22 cellular contexts compared by ENCODE assay signal in the genomic region with DNA sequence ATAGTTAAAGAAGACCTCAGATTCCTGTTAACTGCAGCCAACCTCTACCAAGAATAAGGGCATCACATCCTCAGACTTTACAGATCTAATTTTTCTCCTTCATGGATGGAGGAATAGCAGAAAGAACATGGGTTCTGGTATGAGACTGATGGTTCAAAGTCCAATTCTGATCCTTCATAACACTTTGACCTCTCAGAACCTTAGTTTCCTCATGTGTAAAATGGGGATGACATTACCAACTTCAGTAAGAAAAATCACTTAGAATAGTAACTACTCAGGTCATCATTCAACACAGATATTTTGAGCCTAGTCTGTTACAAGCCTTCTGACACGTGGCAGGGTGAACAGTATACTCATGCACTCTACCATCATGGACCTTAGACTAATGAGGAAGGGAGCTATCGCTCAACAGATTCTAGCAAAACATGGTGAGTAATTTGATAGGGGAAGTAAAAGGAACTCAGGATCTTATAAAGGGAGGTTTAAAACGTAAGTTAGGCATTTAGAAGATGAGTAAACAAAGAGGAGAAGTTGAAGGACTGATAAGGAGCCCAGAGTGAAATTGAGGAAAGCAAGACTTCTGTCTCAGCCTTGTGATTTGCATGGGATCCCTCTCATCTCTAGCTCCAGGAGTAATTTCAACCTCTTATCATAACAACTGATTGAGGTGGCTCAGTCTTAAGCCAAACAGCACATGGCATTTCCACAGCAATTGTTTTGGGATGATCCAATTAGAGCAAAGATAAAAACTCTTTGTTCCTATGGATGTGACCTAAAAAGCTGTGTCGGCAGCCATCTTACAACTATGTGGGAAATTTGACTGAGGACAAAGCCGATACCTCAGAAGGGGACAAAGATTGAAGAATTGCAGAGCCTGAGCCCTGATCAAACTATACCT.
"Had no signal": no experiment of that assay in that cellular context is flagged by ENCODE, and none has a peak within 500 bp of the region (broad histone marks: within the 10 kb centered on the region; RNA-seq: fewer than 3 reads in every experiment).

No MANE protein-coding gene starts in this region.

- H3K27ac Mint-ChIP-seq: activated CD4-positive, alpha-beta T cell treated with anti-CD3 and anti-CD28 coated beads, Interleukin-2, amount 10 ng/mL, durations not matched to agents 7 days and 5 days; activated CD8-positive, alpha-beta T cell treated with anti-CD3 and anti-CD28 coated beads, Interleukin-2, amount 10 ng/mL, durations not matched to agents 7 days and 5 days; activated naive CD4-positive, alpha-beta T cell treated with anti-CD3 and anti-CD28 coated beads for 36 hours; activated T-cell treated with anti-CD3 and anti-CD28 coated beads, Interleukin-2, amount 50 U/mL, for 24 hours; activated T-helper 2 cell treated with anti-CD3 and anti-CD28 coated beads, Interferon-gamma antibody, Interleukin-2, Interleukin-4, amounts not matched to agents 10 μg/mL and 5 μg/mL and 100 μg/mL, durations not matched to agents 14 hours and 24 hours and 36 hours; naive thymus-derived CD8-positive, alpha-beta T cell; stimulated activated memory B cell treated with anti-CD40 and anti-IgM and Interleukin-4, amounts not matched to agents 10 μg/mL and 1 μg/mL and 100 μg/mL, for 72 hours; T-helper 2 cell treated with Interferon-gamma antibody and Interleukin-4, amounts not matched to agents 5 μg/mL and 100 μg/mL, for 36 hours had no signal

- H3K9ac ChIP-seq: parathyroid adenoma had no signal

- H3K9me3 Mint-ChIP-seq: activated CD4-positive, alpha-beta T cell treated with anti-CD3 and anti-CD28 coated beads, Interleukin-2, amount 10 ng/mL, durations not matched to agents 7 days and 5 days; activated T-helper 2 cell treated with anti-CD3 and anti-CD28 coated beads, Interferon-gamma antibody, Interleukin-2, Interleukin-4, amounts not matched to agents 10 μg/mL and 5 μg/mL and 100 μg/mL, durations not matched to agents 14 hours and 24 hours and 36 hours; T-helper 2 cell treated with Interferon-gamma antibody and Interleukin-4, amounts not matched to agents 5 μg/mL and 100 μg/mL, for 36 hours had no signal

- H3K4me3 ChIP-seq: coronary artery, left ventricle myocardium inferior, sigmoid colon, spleen, testis, upper lobe of left lung had no signal

- H3K27me3 Mint-ChIP-seq: activated CD4-positive, alpha-beta T cell treated with anti-CD3 and anti-CD28 coated beads, Interleukin-2, amount 10 ng/mL, durations not matched to agents 7 days and 5 days had no signal

- DNase-seq: activated CD4-positive, alpha-beta T cell treated with anti-CD3 and anti-CD28 coated beads, Interleukin-2, amount 10 ng/mL, durations not matched to agents 7 days and 5 days; activated CD8-positive, alpha-beta T cell treated with anti-CD3 and anti-CD28 coated beads, Interleukin-2, amount 10 ng/mL, durations not matched to agents 7 days and 5 days; activated naive CD4-positive, alpha-beta T cell treated with anti-CD3 and anti-CD28 coated beads for 36 hours; activated T-cell treated with anti-CD3 and anti-CD28 coated beads, Interleukin-2, amount 50 U/mL, for 24 hours; aorta; brain microvascular endothelial cell; central memory CD4-positive, alpha-beta T cell; left ventricle myocardium inferior; mammary epithelial cell; naive thymus-derived CD8-positive, alpha-beta T cell; sigmoid colon; spleen; stimulated activated CD4-positive, alpha-beta T cell treated with anti-CD3 and anti-CD28 coated beads, Interleukin-4, amount 100 ng/mL, for 4 hours; testis; upper lobe of left lung had no signal

- H3K9me3 ChIP-seq: left ventricle myocardium inferior, neutrophil, sigmoid colon, testis had no signal

- H3K36me3 ChIP-seq: brain microvascular endothelial cell, left ventricle myocardium inferior, neutrophil, sigmoid colon, spleen, upper lobe of left lung had no signal

- FAIRE-seq: frontal cortex had no signal

- ATAC-seq: activated CD8-positive, alpha-beta T cell treated with anti-CD3 and anti-CD28 coated beads, Interleukin-2, amount 10 ng/mL, durations not matched to agents 7 days and 5 days; naive thymus-derived CD8-positive, alpha-beta T cell; stimulated activated memory B cell treated with anti-CD40 and anti-IgM and Interleukin-4, amounts not matched to agents 10 μg/mL and 1 μg/mL and 100 μg/mL, for 72 hours had no signal

- H3K36me3 Mint-ChIP-seq: stimulated activated memory B cell treated with anti-CD40 and anti-IgM and Interleukin-4, amounts not matched to agents 10 μg/mL and 1 μg/mL and 100 μg/mL, for 72 hours had no signal

- H3K4me3 Mint-ChIP-seq: activated CD4-positive, alpha-beta T cell treated with anti-CD3 and anti-CD28 coated beads, Interleukin-2, amount 10 ng/mL, durations not matched to agents 7 days and 5 days; activated CD8-positive, alpha-beta T cell treated with anti-CD3 and anti-CD28 coated beads, Interleukin-2, amount 10 ng/mL, durations not matched to agents 7 days and 5 days; activated naive CD4-positive, alpha-beta T cell treated with anti-CD3 and anti-CD28 coated beads for 36 hours; activated T-cell treated with anti-CD3 and anti-CD28 coated beads, Interleukin-2, amount 50 U/mL, for 24 hours; naive thymus-derived CD8-positive, alpha-beta T cell; stimulated activated memory B cell treated with anti-CD40 and anti-IgM and Interleukin-4, amounts not matched to agents 10 μg/mL and 1 μg/mL and 100 μg/mL, for 72 hours; T-helper 2 cell treated with Interferon-gamma antibody and Interleukin-4, amounts not matched to agents 5 μg/mL and 100 μg/mL, for 36 hours had no signal

- H3K4me1 ChIP-seq: left ventricle myocardium inferior, parathyroid adenoma, sigmoid colon, testis, upper lobe of left lung had no signal

- H3K4me1 Mint-ChIP-seq: activated CD4-positive, alpha-beta T cell treated with anti-CD3 and anti-CD28 coated beads, Interleukin-2, amount 10 ng/mL, durations not matched to agents 7 days and 5 days; naive thymus-derived CD8-positive, alpha-beta T cell; stimulated activated memory B cell treated with anti-CD40 and anti-IgM and Interleukin-4, amounts not matched to agents 10 μg/mL and 1 μg/mL and 100 μg/mL, for 72 hours had no signal

- H3K27me3 ChIP-seq: brain microvascular endothelial cell, neutrophil, sigmoid colon, spleen, testis, upper lobe of left lung had no signal

- H2AFZ ChIP-seq: parathyroid adenoma had no signal

- H3K27ac ChIP-seq: brain microvascular endothelial cell, coronary artery, left ventricle myocardium inferior, neutrophil, parathyroid adenoma, sigmoid colon, spleen, testis, upper lobe of left lung had no signal
